Comparison of ENCODE assay signal across 19 cellular contexts in the genomic region with DNA sequence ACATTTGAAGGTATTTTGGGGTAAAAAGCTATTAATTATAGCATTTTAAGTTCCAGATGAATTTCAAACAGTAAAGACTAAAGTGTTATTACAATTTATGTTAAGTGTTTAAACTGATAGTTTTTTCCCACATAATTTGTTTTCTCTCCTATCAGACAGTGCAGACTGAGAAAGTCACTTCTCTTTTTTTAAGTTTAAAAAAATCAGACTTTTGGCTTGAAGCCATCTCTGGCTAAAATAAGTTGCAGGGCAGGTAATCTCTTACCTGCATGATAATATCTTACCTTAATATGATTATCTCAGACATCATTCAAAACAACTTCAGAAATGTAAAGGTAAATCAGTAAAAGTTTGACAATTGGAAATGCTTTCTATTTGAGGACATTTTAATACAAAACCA.
"Had no signal": no experiment of that assay in that cellular context is flagged by ENCODE, and none has a peak within 500 bp of the region (broad histone marks: within the 10 kb centered on the region; RNA-seq: fewer than 3 reads in every experiment).

No MANE protein-coding gene starts in this region.

- DNase-seq: occipital lobe; ovary; psoas muscle; right cardiac atrium; right lobe of liver; sigmoid colon; small intestine; stimulated activated CD4-positive, alpha-beta T cell treated with anti-CD3 and anti-CD28 coated beads, Interleukin-15, amount 100 ng/mL, for 24 hours; stimulated activated CD4-positive, alpha-beta T cell treated with anti-CD3 and anti-CD28 coated beads, Interleukin-2, amount 100 ng/mL, for 24 hours; stimulated activated CD4-positive, alpha-beta T cell treated with anti-CD3 and anti-CD28 coated beads, Interleukin-2, amount 100 ng/mL, for 48 hours; stimulated activated CD4-positive, alpha-beta T cell treated with anti-CD3 and anti-CD28 coated beads, Interleukin-4, amount 100 ng/mL, for 24 hours; stimulated activated naive B cell treated with anti-CD40 and anti-IgM and Interleukin-4, amounts not matched to agents 10 μg/mL and 1 μg/mL and 100 μg/mL, for 72 hours; stimulated activated naive CD4-positive, alpha-beta T cell treated with Interleukin-2 at 50 U/mL for 16 hours; stomach; thyroid gland; trophoblast cell; upper lobe of left lung had no signal

- FAIRE-seq: small intestine, urothelium cell line had no signal

- ATAC-seq: psoas muscle; right lobe of liver; stimulated activated effector memory CD8-positive, alpha-beta T cell treated with anti-CD3 and anti-CD28 coated beads, Interleukin-12 subunit alpha, Interleukin-12 subunit beta, amount 100 ng/mL, for 72 hours; stimulated activated naive B cell treated with anti-CD40 and anti-IgM and Interleukin-4, amounts not matched to agents 10 μg/mL and 1 μg/mL and 100 μg/mL, for 72 hours had no signal
